ENCODE assay signal across 1 cellular context in genomic region chr1:180154325-180155201, GRCh38.
TF ChIP-seq lines count a peak whose summit lies in the region.

TSS of gene QSOX1 (plus strand) at chr1:180154869. CDS start at chr1:180154908, 39 bp downstream.

TF ChIP-seq in GM12878, 131 proteins besides CTCF, POLR2A, EP300 and RAD21 (continued from another document):
- no peak for TF ChIP-seq ZNF592 (IDR thresholded peaks at IDR 0.05)
- TF ChIP-seq FOXK2 (IDR thresholded peaks at IDR 0.05), result no peak
- TF ChIP-seq TARDBP (IDR thresholded peaks at IDR 0.05; ENCODE audit: borderline replicate concordance), result peak; percentile 68; the same call in 1 of the 2 replicates
- no peak for TF ChIP-seq HDAC2 (IDR thresholded peaks at IDR 0.05)
- TF ChIP-seq RBBP5 (conservative IDR thresholded peaks at IDR 0.05), result no peak
- no peak for TF ChIP-seq ATF2 (IDR thresholded peaks at IDR 0.05; ENCODE audit: low read length)
- TF ChIP-seq RELB (IDR thresholded peaks at IDR 0.05; ENCODE audit: low read depth), result peak; percentile 79
- no peak for TF ChIP-seq TCF3 (IDR thresholded peaks at IDR 0.05; ENCODE audit: borderline replicate concordance, insufficient read depth, low read depth, low read length)
- no peak for TF ChIP-seq PML (IDR thresholded peaks at IDR 0.05; ENCODE audit: low read length)
- TF ChIP-seq SREBF1 (IDR thresholded peaks at IDR 0.05; ENCODE audit: low read length), result no peak
- TF ChIP-seq NFXL1 (IDR thresholded peaks at IDR 0.05; ENCODE audit: borderline replicate concordance), result no peak
- no peak; the same call in 1 of the 2 replicates for TF ChIP-seq HDGF (IDR thresholded peaks at IDR 0.05)
- no peak for TF ChIP-seq PKNOX1 (IDR thresholded peaks at IDR 0.05)
- TF ChIP-seq NFIC (IDR thresholded peaks at IDR 0.05; ENCODE audit: low read depth, low read length), result no peak
- no peak for TF ChIP-seq MEF2A (IDR thresholded peaks at IDR 0.05; ENCODE audit: insufficient read depth, low read depth, low read length)
- no peak for TF ChIP-seq RAD51 (IDR thresholded peaks at IDR 0.05)
- no peak for TF ChIP-seq STAT3 (IDR thresholded peaks at IDR 0.05; ENCODE audit: low read depth, low read length)
- TF ChIP-seq ZNF207 (IDR thresholded peaks at IDR 0.05; ENCODE audit: borderline replicate concordance), result no peak
- no peak; the same call in 1 of the 2 replicates for TF ChIP-seq USF2 (IDR thresholded peaks at IDR 0.05; ENCODE audit: borderline replicate concordance, low read depth, low read length)
- TF ChIP-seq CHD1 (IDR thresholded peaks at IDR 0.05; ENCODE audit: low read depth, low read length), result no peak
- TF ChIP-seq YY1 (IDR thresholded peaks at IDR 0.05; ENCODE audit: low read depth, low read length), result peak; percentile 42; the same call in 1 of the 2 replicates
- TF ChIP-seq MLLT1 (IDR thresholded peaks at IDR 0.05), result peak; percentile 59; the same call in 1 of the 2 replicates
- TF ChIP-seq ATF3 (IDR thresholded peaks at IDR 0.05; ENCODE audit: borderline replicate concordance, extremely low read depth, low read depth, low read length), result no peak
- no peak for TF ChIP-seq ETV6 (conservative IDR thresholded peaks at IDR 0.05 in 1 of 2, IDR thresholded peaks at IDR 0.05 in 1 of 2; ENCODE audit: borderline replicate concordance in 1 of 2, low read depth in 1 of 2)
- no peak for TF ChIP-seq SIX5 (IDR thresholded peaks at IDR 0.05; ENCODE audit: low read depth, low read length, severe bottlenecking)
- no peak for TF ChIP-seq JUND (IDR thresholded peaks at IDR 0.05; ENCODE audit: low read depth, low read length)
- peak; percentile 45 for TF ChIP-seq GATAD2B (conservative IDR thresholded peaks at IDR 0.05; ENCODE audit: low read depth)
- TF ChIP-seq SUZ12 (IDR thresholded peaks at IDR 0.05; ENCODE audit: unreplicated experiment), result no peak
- no peak for TF ChIP-seq BRCA1 (IDR thresholded peaks at IDR 0.05; ENCODE audit: low read depth, low read length)
- no peak for TF ChIP-seq ASH2L (IDR thresholded peaks at IDR 0.05; ENCODE audit: borderline replicate concordance, low read depth)
- TF ChIP-seq USF1 (IDR thresholded peaks at IDR 0.05; ENCODE audit: borderline replicate concordance, extremely low read length, insufficient read depth, low read depth, low read length), result peak; percentile 40
- TF ChIP-seq STAT1 (conservative IDR thresholded peaks at IDR 0.05), result 0 out of 2 replicates have a peak, but pooled peaks have one; percentile 41
- TF ChIP-seq SKIL (IDR thresholded peaks at IDR 0.05; ENCODE audit: low read depth, poor library complexity, severe bottlenecking), result no peak
- TF ChIP-seq POLR2AphosphoS5 (IDR thresholded peaks at IDR 0.05; ENCODE audit: low read length), result peak; percentile 84
- no peak for TF ChIP-seq IRF3 (IDR thresholded peaks at IDR 0.05)
- TF ChIP-seq RELA (IDR thresholded peaks at IDR 0.05; ENCODE audit: borderline replicate concordance, partially characterized antibody), result no peak
- TF ChIP-seq CUX1 (IDR thresholded peaks at IDR 0.05; ENCODE audit: insufficient replicate concordance, low read depth, low read length), result no peak
